Comparison of ENCODE assay signal across 10 cellular contexts in the genomic region with DNA sequence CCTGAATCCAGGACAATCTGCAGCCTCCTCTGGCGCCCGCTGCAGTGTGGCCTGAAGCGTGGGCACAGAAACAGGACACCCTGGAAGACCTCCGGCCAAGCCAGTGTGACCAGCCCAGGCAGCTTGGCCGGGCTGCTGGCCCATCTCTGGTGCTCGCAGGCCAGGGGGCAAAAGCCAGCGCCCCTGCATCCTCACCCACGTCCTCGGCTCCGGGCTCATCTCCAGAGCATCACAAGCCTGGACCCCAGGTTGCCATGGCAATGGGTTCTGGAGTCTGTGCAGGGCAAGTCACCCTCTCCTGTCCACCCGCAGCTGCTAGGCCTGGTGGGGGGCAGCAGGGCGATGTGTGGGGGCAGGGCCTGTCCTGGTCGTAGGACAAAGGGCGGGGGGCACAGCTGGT. TPM values are rescaled to one million over a fixed set of nuclear protein-coding genes. Genes with fewer than 3 reads are reported as not detected.
DNase-seq lines count a peak whose midpoint lies in the region; ATAC-seq, FAIRE-seq and TF ChIP-seq lines count a peak whose summit lies in the region.
"Had no signal": no experiment of that assay in that cellular context is flagged by ENCODE, and none has a peak within 500 bp of the region (broad histone marks: within the 10 kb centered on the region; RNA-seq: fewer than 3 reads in every experiment).

No MANE protein-coding gene starts in this region.

- H3K4me1 Mint-ChIP-seq in H9 = peaks cover 21 to 43% of the 10 kb centered on the region in 2 experiments
- peaks cover 17% of the 10 kb centered on the region for H3K4me1 Mint-ChIP-seq in activated T-helper 17 cell treated with anti-CD3 and anti-CD28 coated beads, Interleukin-2, amount 50 U/mL, for 72 hours
- peaks cover 10% of the 10 kb centered on the region for H3K4me1 Mint-ChIP-seq in CD4-positive, alpha-beta T cell (ENCODE audit: low read depth)

- H2AFZ ChIP-seq in H9 (ENCODE audit: low read length) = no peak overlapping the region

- no peak for ATAC-seq in activated T-helper 17 cell treated with anti-CD3 and anti-CD28 coated beads, Interleukin-2, amount 50 U/mL, for 72 hours (replicated peaks)
- ATAC-seq in heart right ventricle = peak in 7 of 8 donors; percentile 7 to 35 (median 21)
- ATAC-seq in GM18870 (IDR thresholded peaks at IDR 0.05; ENCODE audit: unreplicated experiment) = no peak
- no peak for ATAC-seq in CD4-positive, alpha-beta T cell (ENCODE audit: poor library complexity)

- no peak for TF ChIP-seq CTCF in H9 (conservative IDR thresholded peaks at IDR 0.05)
- no peak for TF ChIP-seq CTCF in heart right ventricle (IDR thresholded peaks at IDR 0.05)
- TF ChIP-seq CTCF in CD4-positive, alpha-beta T cell (IDR thresholded peaks at IDR 0.05) = no peak

- H3K9ac ChIP-seq in H9 (ENCODE audit: extremely low read depth, insufficient read length, low read length) = no peak overlapping the region
- H3K9ac ChIP-seq in skeletal muscle satellite cell (ENCODE audit: low read depth, low read length) = peak overlapping the region; percentile 63

- no peak overlapping the region for H2BK20ac ChIP-seq in H9 (ENCODE audit: low read depth, low read length, poor library complexity, severe bottlenecking)

- H3T11ph ChIP-seq in H9 (ENCODE audit: low read length) = no peak overlapping the region

- H3K27ac ChIP-seq in H9 (ENCODE audit: insufficient read length, low read depth, low read length) (no peak overlapping the region), heart right ventricle (peak overlapping the region; percentile 79 to 97 (median 89))
- no peak overlapping the region for H3K27ac ChIP-seq in CD4-positive, alpha-beta T cell (ENCODE audit: low read depth, low read length)

- no peak overlapping the region for H4K8ac ChIP-seq in H9 (replicated peaks; ENCODE audit: insufficient read length, low read depth, low read length)

- no peak overlapping the region for H2BK120ac ChIP-seq in H9 (ENCODE audit: low read depth, low read length, poor library complexity, severe bottlenecking)

- no peak overlapping the region for H3K23ac ChIP-seq in H9 (ENCODE audit: insufficient read length, low read depth, low read length)

- H3K36me3 ChIP-seq in heart right ventricle = no peaks in the 10 kb centered on the region
- H3K36me3 ChIP-seq in skeletal muscle satellite cell (ENCODE audit: insufficient read depth, low read length) = no peaks in the 10 kb centered on the region

- intact Hi-C loops in heart right ventricle (cut with DNase I) = no loop called here
- intact Hi-C loops in CD4-positive, alpha-beta T cell (cut with DNase I, micrococcal nuclease) = no loop called here

- H4K91ac ChIP-seq in H9 (ENCODE audit: insufficient read length, low read depth, low read length) = no peak overlapping the region

- no peaks in the 10 kb centered on the region for H4K20me1 ChIP-seq in H9 (ENCODE audit: control insufficient read depth, insufficient read depth, insufficient read length)

- no CpG with 5 or more reads among the region's 14 CpGs for WGBS in H9 (ENCODE audit: extremely low coverage, insufficient read length, low lambda C conversion rate)
- WGBS in heart right ventricle, 2 donors = 64 to 76% methylated on average over 14 of the region's 14 CpGs

- DNase-seq in H9 = no peak
- DNase-seq in heart right ventricle = no peak
- DNase-seq in T-helper 9 cell = no peak
- no peak for DNase-seq in CD4-positive, alpha-beta T cell
- no peak for DNase-seq in HTR-8/SVneo (ENCODE audit: insufficient read length, low spot score)

- H3K4ac ChIP-seq in H9 (ENCODE audit: low read depth, low read length) = no peak overlapping the region

- no peak overlapping the region for H2BK15ac ChIP-seq in H9 (ENCODE audit: low read depth, low read length)

- H3K79me1 ChIP-seq in H9 (ENCODE audit: insufficient read depth, low read depth, low read length, poor library complexity, severe bottlenecking) = no peaks in the 10 kb centered on the region

- no peak overlapping the region for H3K27ac Mint-ChIP-seq in H9
- no peak overlapping the region for H3K27ac Mint-ChIP-seq in activated T-helper 17 cell treated with anti-CD3 and anti-CD28 coated beads, Interleukin-2, amount 50 U/mL, for 72 hours
- no peak overlapping the region for H3K27ac Mint-ChIP-seq in CD4-positive, alpha-beta T cell

- H3K56ac ChIP-seq in H9 (ENCODE audit: insufficient read length, low read depth, low read length) = no peak overlapping the region

- no peak overlapping the region for H2BK12ac ChIP-seq in H9 (ENCODE audit: insufficient read length, low read depth, low read length)

- no peaks in the 10 kb centered on the region for H3K23me2 ChIP-seq in H9 (ENCODE audit: insufficient read length, low read depth, low read length, poor library complexity, severe bottlenecking)

- H3K4me2 ChIP-seq in H9 (ENCODE audit: insufficient read depth, insufficient read length, low read length) (no peak overlapping the region), skeletal muscle satellite cell (ENCODE audit: low read length) (peak overlapping the region; percentile 76)

- no peaks in the 10 kb centered on the region for H3K79me2 ChIP-seq in H9 (ENCODE audit: insufficient read depth, low read length)

- no peak overlapping the region for H3K4me3 Mint-ChIP-seq in H9
- H3K4me3 Mint-ChIP-seq in activated T-helper 17 cell treated with anti-CD3 and anti-CD28 coated beads, Interleukin-2, amount 50 U/mL, for 72 hours = peak overlapping the region; percentile 70
- H3K4me3 Mint-ChIP-seq in CD4-positive, alpha-beta T cell = no peak overlapping the region

- peak overlapping the region; percentile 21; the same call in 1 of the 2 replicates for H3K14ac ChIP-seq in H9 (ENCODE audit: insufficient read depth, low read length)

- POLR2A ChIA-PET in CD4-positive, alpha-beta T cell (lab: Charles Lee) = interaction anchor here (0.8 to 1.6 kb wide), 2 partner anchors 11 to 13 kb away, joined by 3 to 4 read pairs; no protein-coding TSS in a partner anchor

- CTCF ChIA-PET in CD4-positive, alpha-beta T cell (lab: Charles Lee) = no interaction called here

- no peak overlapping the region for H3K18ac ChIP-seq in H9 (ENCODE audit: insufficient read length, low read depth, low read length)

- peaks cover 50% of the 10 kb centered on the region for H3K27me3 Mint-ChIP-seq in H9 (ENCODE audit: low read depth)
- H3K27me3 Mint-ChIP-seq in activated T-helper 17 cell treated with anti-CD3 and anti-CD28 coated beads, Interleukin-2, amount 50 U/mL, for 72 hours = peaks cover 3% of the 10 kb centered on the region
- peaks cover 39% of the 10 kb centered on the region for H3K27me3 Mint-ChIP-seq in CD4-positive, alpha-beta T cell

- H4K5ac ChIP-seq in H9 (ENCODE audit: insufficient read length, low read depth, low read length) = no peak overlapping the region

- H3K4me1 ChIP-seq in H9 (ENCODE audit: insufficient read depth, low read length) (peaks cover 2% of the 10 kb centered on the region; the same call in 1 of the 2 replicates), heart right ventricle (peaks cover 27 to 62% (median 40%) of the 10 kb centered on the region in 9 donors), skeletal muscle satellite cell (ENCODE audit: control insufficient read depth, insufficient read depth, low read length) (peaks cover 39% of the 10 kb centered on the region)

- H3K4me3 ChIP-seq in heart right ventricle (peak overlapping the region in 1 of 10 donors; percentile 2), skeletal muscle satellite cell (ENCODE audit: low read length) (no peak overlapping the region)

- H3K9me3 Mint-ChIP-seq in H9 = no peaks in the 10 kb centered on the region; a peak in 1 of 5 replicates
- no peaks in the 10 kb centered on the region for H3K9me3 Mint-ChIP-seq in activated T-helper 17 cell treated with anti-CD3 and anti-CD28 coated beads, Interleukin-2, amount 50 U/mL, for 72 hours
- no peaks in the 10 kb centered on the region for H3K9me3 Mint-ChIP-seq in CD4-positive, alpha-beta T cell
- H3K9me3 Mint-ChIP-seq: activated CD4-positive, alpha-beta T cell treated with anti-CD3 and anti-CD28 coated beads, Interleukin-2, amount 10 ng/mL, durations not matched to agents 7 days and 5 days; CD8-positive, alpha-beta memory T cell had no signal

- H3K36me3 Mint-ChIP-seq in H9 (ENCODE audit: insufficient read depth in 1 of 3, low read depth in 3 of 3) = no peaks in the 10 kb centered on the region
- H3K36me3 Mint-ChIP-seq in activated T-helper 17 cell treated with anti-CD3 and anti-CD28 coated beads, Interleukin-2, amount 50 U/mL, for 72 hours (ENCODE audit: low read depth) = no peaks in the 10 kb centered on the region
- no peaks in the 10 kb centered on the region for H3K36me3 Mint-ChIP-seq in CD4-positive, alpha-beta T cell (ENCODE audit: low read depth)
- H3K36me3 Mint-ChIP-seq: CD8-positive, alpha-beta memory T cell had no signal

- H3K27me3 ChIP-seq in H9 (ENCODE audit: insufficient read depth, low read length) = no peaks in the 10 kb centered on the region
- peaks cover 0 to 28% (median 0%) of the 10 kb centered on the region in 7 donors for H3K27me3 ChIP-seq in heart right ventricle
- no peaks in the 10 kb centered on the region for H3K27me3 ChIP-seq in skeletal muscle satellite cell (ENCODE audit: control insufficient read depth, insufficient read depth, low read length)
- H3K27me3 ChIP-seq in CD4-positive, alpha-beta T cell (ENCODE audit: control insufficient read depth, insufficient read depth, low read length) = peaks cover 22% of the 10 kb centered on the region

- H3K9me3 ChIP-seq in H9 (ENCODE audit: control insufficient read depth, low read depth, low read length) = no peaks in the 10 kb centered on the region
- no peaks in the 10 kb centered on the region for H3K9me3 ChIP-seq in heart right ventricle
- H3K9me3 ChIP-seq in skeletal muscle satellite cell (replicated peaks; ENCODE audit: low read length) = no peaks in the 10 kb centered on the region
- no peaks in the 10 kb centered on the region for H3K9me3 ChIP-seq in CD4-positive, alpha-beta T cell (ENCODE audit: control insufficient read depth, low read length)

- FAIRE-seq in HTR-8/SVneo (lab: Jason Lieb, UNC) = no peak

- no peak overlapping the region for H2AK5ac ChIP-seq in H9 (ENCODE audit: insufficient read length, low read length)

- H2BK5ac ChIP-seq in H9 (ENCODE audit: insufficient read length, low read length) = no peak overlapping the region

RNA-seq across cellular contexts. Expression of gene PDGFB, which starts 9.3 kb away (rescaled TPM):
- total RNA-seq in H9 (2021) (6.1 and 7.1 TPM in 2 replicates), heart right ventricle (10 to 100 TPM in 9 of 10 donors, 1 to 10 TPM in 1; 9.9 to 45.6 (median 18.5) TPM)
- 10 to 100 TPM in 1 of 2 donors, 1 to 10 TPM in 1; 5.2 to 11.3 TPM for total RNA-seq in activated T-helper 17 cell treated with anti-CD3 and anti-CD28 coated beads, Interleukin-2, amount 50 U/mL, for 72 hours
- polyA plus RNA-seq in heart right ventricle = 10 to 100 TPM; 14.5 to 19.1 TPM
- total RNA-seq in skeletal muscle satellite cell (2012; rRNA removed) = 0.25 and 0.87 TPM in 2 replicates
- total RNA-seq in CD4-positive, alpha-beta T cell = under 1 TPM; 0.45 to 0.69 TPM

Comparison
In these comparisons a context has a peak if more than half of its experiments do, and no peak if none do; other contexts are left out.
1. H3K27ac ChIP-seq: peak in heart right ventricle (10 of 10); none in H9 (single experiment) and CD4-positive, alpha-beta T cell (single experiment).
2. ATAC-seq: peak in heart right ventricle (7 of 8); none in activated T-helper 17 cell treated with anti-CD3 and anti-CD28 coated beads, Interleukin-2, amount 50 U/mL, for 72 hours (single experiment), GM18870 (single experiment) and CD4-positive, alpha-beta T cell (single experiment).